Comparison of ENCODE assay signal across 9 cellular contexts in the genomic region with DNA sequence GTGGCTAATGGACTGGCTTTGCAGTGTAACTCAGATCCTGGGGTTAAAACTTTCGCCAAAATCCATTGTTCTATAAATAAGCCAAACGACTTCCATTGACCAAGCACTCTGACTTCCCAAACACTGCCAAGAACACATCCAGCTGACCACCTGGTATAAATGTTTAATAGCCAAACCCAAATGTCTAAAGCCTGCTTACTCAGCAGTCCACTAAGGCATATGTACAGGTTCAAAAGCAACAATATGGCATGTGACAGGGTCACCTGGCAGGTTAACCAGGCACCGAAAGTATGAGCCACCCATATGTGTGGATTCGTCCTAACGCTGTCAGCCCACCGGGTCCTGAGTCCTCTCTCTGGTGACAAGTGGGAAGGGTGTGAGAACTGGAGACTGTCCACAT. TPM values are rescaled to one million over a fixed set of nuclear protein-coding genes. Genes with fewer than 3 reads are reported as not detected.
DNase-seq lines count a peak whose midpoint lies in the region; ATAC-seq and TF ChIP-seq lines count a peak whose summit lies in the region.
"Had no signal": no experiment of that assay in that cellular context is flagged by ENCODE, and none has a peak within 500 bp of the region (broad histone marks: within the 10 kb centered on the region; RNA-seq: fewer than 3 reads in every experiment).

No MANE protein-coding gene starts in this region.

- H3K36me3 Mint-ChIP-seq in chondrocyte (ENCODE audit: low read depth) (peaks cover 9% of the 10 kb centered on the region), nephron progenitor cell (ENCODE audit: low read depth) (peaks cover 62% of the 10 kb centered on the region)

- peaks cover 16% of the 10 kb centered on the region; the same call in 1 of the 2 replicates for H3K36me3 ChIP-seq in Loucy (ENCODE audit: insufficient read depth, low read length)

- H3K9me3 Mint-ChIP-seq in chondrocyte (ENCODE audit: low read depth): no peaks in the 10 kb centered on the region
- H3K9me3 Mint-ChIP-seq in nephron progenitor cell: no peaks in the 10 kb centered on the region

- peaks cover 67% of the 10 kb centered on the region for H3K4me1 Mint-ChIP-seq in chondrocyte (ENCODE audit: low read depth)
- peaks cover 82% of the 10 kb centered on the region for H3K4me1 Mint-ChIP-seq in nephron progenitor cell

- peaks cover 55% of the 10 kb centered on the region for H3K4me1 ChIP-seq in Loucy (ENCODE audit: insufficient read depth, low read length, poor library complexity, severe bottlenecking)
- peaks cover 12% of the 10 kb centered on the region for H3K4me1 ChIP-seq in foreskin keratinocyte

- peak overlapping the region; percentile 95 for H3K4me3 Mint-ChIP-seq in chondrocyte (ENCODE audit: unreplicated experiment)
- peak overlapping the region; percentile 95 for H3K4me3 Mint-ChIP-seq in nephron progenitor cell

- H3K79me2 ChIP-seq in Loucy (ENCODE audit: insufficient read depth, low read length): peaks cover 70% of the 10 kb centered on the region

- DNase-seq in AG10803 (ENCODE audit: low read depth): no peak
- DNase-seq in chondrocyte (ENCODE audit: low spot score): no peak
- DNase-seq in nephron progenitor cell: no peak
- no peak for DNase-seq in occipital lobe (lab: John Stamatoyannopoulos, UW)
- DNase-seq in foreskin keratinocyte: no peak
- DNase-seq in NCI-H510A treated with DMSO at 0.1 percent for 48 hours (lab: John Stamatoyannopoulos, UW): no peak
- DNase-seq: NCI-H1436 had no signal

- H3K27me3 ChIP-seq in Loucy (ENCODE audit: insufficient read depth, low read length, poor library complexity, severe bottlenecking): peaks cover 7% of the 10 kb centered on the region
- no peaks in the 10 kb centered on the region for H3K27me3 ChIP-seq in foreskin keratinocyte

- no peaks in the 10 kb centered on the region for H3K9me3 ChIP-seq in Loucy (ENCODE audit: insufficient read depth, low read depth, low read length)

- peaks cover 66% of the 10 kb centered on the region for H4K20me1 ChIP-seq in Loucy (ENCODE audit: insufficient read depth, low read length, poor library complexity, severe bottlenecking)

- H3K9me2 ChIP-seq in Loucy (replicated peaks; ENCODE audit: low read depth, low read length): no peaks in the 10 kb centered on the region

- H3K4me2 ChIP-seq in Loucy (ENCODE audit: low read depth, low read length, poor library complexity, severe bottlenecking): peak overlapping the region; percentile 77

- TF ChIP-seq CTCF in AG10803 (conservative IDR thresholded peaks at IDR 0.05; ENCODE audit: low read length) (no peak), Loucy (conservative IDR thresholded peaks at IDR 0.05; ENCODE audit: low read length) (no peak), chondrocyte (IDR thresholded peaks at IDR 0.05) (no peak), nephron progenitor cell (IDR thresholded peaks at IDR 0.05) (no peak), foreskin keratinocyte (conservative IDR thresholded peaks at IDR 0.05) (no peak)

- H3K27me3 Mint-ChIP-seq in chondrocyte (ENCODE audit: low read depth): no peaks in the 10 kb centered on the region
- no peaks in the 10 kb centered on the region for H3K27me3 Mint-ChIP-seq in nephron progenitor cell (ENCODE audit: low read depth, poor library complexity)

- H3K27ac Mint-ChIP-seq in chondrocyte (ENCODE audit: unreplicated experiment): peak overlapping the region; percentile 32
- no peak overlapping the region for H3K27ac Mint-ChIP-seq in nephron progenitor cell

- no peak overlapping the region for H2AFZ ChIP-seq in Loucy (ENCODE audit: low read length)

- H3F3A ChIP-seq in Loucy (ENCODE audit: low read depth): no peaks in the 10 kb centered on the region; the same call in 1 of the 2 replicates

- H3K9ac ChIP-seq in Loucy (ENCODE audit: low read depth, low read length, poor library complexity, severe bottlenecking): peak overlapping the region; percentile 96

- peak overlapping the region; percentile 84 for H3K4me3 ChIP-seq in AG10803 (ENCODE audit: low read length)
- peak overlapping the region; percentile 88 for H3K4me3 ChIP-seq in Loucy (ENCODE audit: low read length, poor library complexity, severe bottlenecking)

- ATAC-seq in foreskin keratinocyte (no peak), HG02642 (IDR thresholded peaks at IDR 0.05; ENCODE audit: poor library complexity, unreplicated experiment) (no peak)

- no peak overlapping the region for H3K27ac ChIP-seq in foreskin keratinocyte

RNA-seq across cellular contexts. Expression of gene CSNK1D, which starts 2.1 kb away (rescaled TPM):
- total RNA-seq in chondrocyte (93.0 to 94.5 TPM (median 93.9 TPM) in 3 replicates), occipital lobe (23.9 TPM), foreskin keratinocyte (57.7 and 62.8 TPM in 2 replicates)
- 75.6 and 81.9 TPM in 2 replicates for polyA plus RNA-seq in foreskin keratinocyte

RNA-seq across cellular contexts. Expression of gene SLC16A3, which starts 42.6 kb away (rescaled TPM):
- 53.3 to 206 TPM (median 189 TPM) in 3 replicates for total RNA-seq in chondrocyte
- 4.2 TPM for total RNA-seq in occipital lobe
- 40.9 and 44.3 TPM in 2 replicates for total RNA-seq in foreskin keratinocyte
- polyA plus RNA-seq in foreskin keratinocyte: 47.5 and 54.7 TPM in 2 replicates

RNA-seq across cellular contexts. Expression of gene CD7, which starts 46.0 kb away (rescaled TPM):
- total RNA-seq in chondrocyte (not detected in 3 replicates), occipital lobe (not detected), foreskin keratinocyte (not detected in 2 replicates)
- not detected in 2 replicates for polyA plus RNA-seq in foreskin keratinocyte

RNA-seq across cellular contexts. Expression of gene CCDC57, which starts 58.8 kb away (rescaled TPM):
- total RNA-seq in chondrocyte: 23.5 to 39.8 TPM (median 24.1 TPM) in 3 replicates
- 18.6 TPM for total RNA-seq in occipital lobe
- 19.5 TPM in 2 replicates for total RNA-seq in foreskin keratinocyte
- polyA plus RNA-seq in foreskin keratinocyte: 17.9 and 18.3 TPM in 2 replicates
